Comparison of ENCODE assay signal across 29 cellular contexts in genomic region chr2:4391013-4391412, GRCh38.
"Had no signal": no experiment of that assay in that cellular context is flagged by ENCODE, and none has a peak within 500 bp of the region (broad histone marks: within the 10 kb centered on the region; RNA-seq: fewer than 3 reads in every experiment).

No MANE protein-coding gene starts in this region.

- ATAC-seq: activated CD8-positive, alpha-beta memory T cell treated with anti-CD3 and anti-CD28 coated beads, Interleukin-2, amount 10 ng/mL, durations not matched to agents 7 days and 5 days; activated naive CD4-positive, alpha-beta T cell treated with anti-CD3 and anti-CD28 coated beads, Interleukin-2, amount 50 U/mL, for 72 hours; body of pancreas had no signal

- H3K27me3 ChIP-seq: adrenal gland, body of pancreas, breast epithelium had no signal

- H3K4me1 ChIP-seq: adrenal gland, body of pancreas, breast epithelium had no signal

- H3K4me1 Mint-ChIP-seq: activated CD4-positive, alpha-beta memory T cell treated with anti-CD3 and anti-CD28 coated beads, Interleukin-2, amount 10 ng/mL, durations not matched to agents 7 days and 5 days; activated CD8-positive, alpha-beta memory T cell treated with anti-CD3 and anti-CD28 coated beads, Interleukin-2, amount 10 ng/mL, durations not matched to agents 7 days and 5 days had no signal

- H3K36me3 ChIP-seq: adrenal gland, breast epithelium had no signal

- DNase-seq: activated CD4-positive, alpha-beta memory T cell treated with anti-CD3 and anti-CD28 coated beads, Interleukin-2, amount 10 ng/mL, durations not matched to agents 7 days and 5 days; activated CD4-positive, alpha-beta T cell treated with anti-CD3 and anti-CD28 coated beads for 1 hour; activated CD4-positive, alpha-beta T cell treated with anti-CD3 and anti-CD28 coated beads for 48 hours; activated CD4-positive, CD25-positive, alpha-beta regulatory T cell; activated CD8-positive, alpha-beta memory T cell treated with anti-CD3 and anti-CD28 coated beads for 24 hours; activated CD8-positive, alpha-beta memory T cell treated with anti-CD3 and anti-CD28 coated beads, Interleukin-2, amount 10 ng/mL, durations not matched to agents 7 days and 5 days; activated gamma-delta T cell; activated naive CD4-positive, alpha-beta T cell treated with Interleukin-2 at 50 U/mL for 16 hours; activated T-cell treated with anti-CD3 and anti-CD28 coated beads, Interleukin-2, amount 50 U/mL, for 24 hours; adrenal gland; body of pancreas; Karpas-422; NCI-H1105; NCI-H1417 treated with DMSO at 0.1 percent for 48 hours; NCI-H187 treated with DMSO at 0.1 percent for 48 hours; NCI-H2081 treated with DMSO at 0.1 percent for 48 hours; NCI-H345; NCI-H526; NCI-H748 treated with DMSO at 0.1 percent for 48 hours; OCI-M1; Right ventricle myocardium superior; SW 1271; T-helper 1 cell; T-helper 2 cell; T-helper 9 cell had no signal

- H3K27me3 Mint-ChIP-seq: activated CD4-positive, alpha-beta memory T cell treated with anti-CD3 and anti-CD28 coated beads, Interleukin-2, amount 10 ng/mL, durations not matched to agents 7 days and 5 days; activated CD8-positive, alpha-beta memory T cell treated with anti-CD3 and anti-CD28 coated beads, Interleukin-2, amount 10 ng/mL, durations not matched to agents 7 days and 5 days; activated T-cell treated with anti-CD3 and anti-CD28 coated beads, Interleukin-2, amount 50 U/mL, for 24 hours had no signal

- H3K27ac Mint-ChIP-seq: activated CD4-positive, alpha-beta memory T cell treated with anti-CD3 and anti-CD28 coated beads, Interleukin-2, amount 10 ng/mL, durations not matched to agents 7 days and 5 days; activated CD8-positive, alpha-beta memory T cell treated with anti-CD3 and anti-CD28 coated beads, Interleukin-2, amount 10 ng/mL, durations not matched to agents 7 days and 5 days; activated naive CD4-positive, alpha-beta T cell treated with anti-CD3 and anti-CD28 coated beads, Interleukin-2, amount 50 U/mL, for 72 hours; activated T-cell treated with anti-CD3 and anti-CD28 coated beads, Interleukin-2, amount 50 U/mL, for 24 hours; activated T-helper 2 cell treated with anti-CD3 and anti-CD28 coated beads, Interferon-gamma antibody, Interleukin-2, Interleukin-4, amounts not matched to agents 10 μg/mL and 5 μg/mL and 100 μg/mL, durations not matched to agents 14 hours and 24 hours and 36 hours had no signal

- H3K4me3 ChIP-seq: adrenal gland, body of pancreas, breast epithelium had no signal

- H3K27ac ChIP-seq: adrenal gland, body of pancreas, breast epithelium, VCaP had no signal

- H3K36me3 Mint-ChIP-seq: activated CD8-positive, alpha-beta memory T cell treated with anti-CD3 and anti-CD28 coated beads, Interleukin-2, amount 10 ng/mL, durations not matched to agents 7 days and 5 days had no signal

- H3K4me3 Mint-ChIP-seq: activated CD4-positive, alpha-beta memory T cell treated with anti-CD3 and anti-CD28 coated beads, Interleukin-2, amount 10 ng/mL, durations not matched to agents 7 days and 5 days; activated CD8-positive, alpha-beta memory T cell treated with anti-CD3 and anti-CD28 coated beads, Interleukin-2, amount 10 ng/mL, durations not matched to agents 7 days and 5 days; activated T-cell treated with anti-CD3 and anti-CD28 coated beads, Interleukin-2, amount 50 U/mL, for 24 hours had no signal

- H3K9me3 ChIP-seq: body of pancreas had no signal
